Comparison of ENCODE assay signal across 29 cellular contexts in genomic region chr1:44000266-44000665, GRCh38.
"Had no signal": no experiment of that assay in that cellular context is flagged by ENCODE, and none has a peak within 500 bp of the region (broad histone marks: within the 10 kb centered on the region; RNA-seq: fewer than 3 reads in every experiment).

No MANE protein-coding gene starts in this region.

- DNase-seq: activated B cell treated with CpG ODN at 0.5 μM for 24 hours; activated CD4-positive, alpha-beta memory T cell treated with anti-CD3 and anti-CD28 coated beads, Interleukin-2, amount 10 ng/mL, durations not matched to agents 7 days and 5 days; activated CD4-positive, alpha-beta T cell treated with anti-CD3 and anti-CD28 coated beads for 48 hours; activated CD4-positive, CD25-positive, alpha-beta regulatory T cell treated with anti-CD3 and anti-CD28 coated beads, Interleukin-2, amount 50 U/mL, for 72 hours; activated CD8-positive, alpha-beta memory T cell treated with anti-CD3 and anti-CD28 coated beads for 24 hours; activated CD8-positive, alpha-beta memory T cell treated with anti-CD3 and anti-CD28 coated beads, Interleukin-2, amount 10 ng/mL, durations not matched to agents 7 days and 5 days; activated CD8-positive, alpha-beta memory T cell treated with anti-CD3 and anti-CD28 coated beads, Interleukin-2, amount 50 U/mL, for 48 hours; activated effector memory CD4-positive, alpha-beta T cell treated with Interleukin-2 at 50 U/mL for 16 hours; activated naive CD4-positive, alpha-beta T cell treated with anti-CD3 and anti-CD28 coated beads, Interleukin-2, amount 10 ng/mL, durations not matched to agents 7 days and 5 days; activated naive CD8-positive, alpha-beta T cell treated with anti-CD3 and anti-CD28 coated beads, Interleukin-2, amount 50 U/mL, for 24 hours; activated T-cell treated with anti-CD3 and anti-CD28 coated beads, Interleukin-2, amount 50 U/mL, for 48 hours; cerebellar nuclear complex; Karpas-422; KBM-7; NCI-H1105; NCI-H1417 treated with DMSO at 0.1 percent for 48 hours; NCI-H187 treated with DMSO at 0.1 percent for 48 hours; NCI-H2081; NCI-H2171 treated with DMSO at 0.1 percent for 48 hours; NCI-H345; NCI-H524 treated with DMSO at 0.1 percent for 48 hours; SIG-M5; SW 1271; T-helper 1 cell; T-helper 2 cell; T-helper 9 cell had no signal

- H3K27ac ChIP-seq: VCaP had no signal

- ATAC-seq: activated CD8-positive, alpha-beta memory T cell treated with anti-CD3 and anti-CD28 coated beads, Interleukin-2, amount 10 ng/mL, durations not matched to agents 7 days and 5 days; activated naive CD8-positive, alpha-beta T cell treated with anti-CD3 and anti-CD28 coated beads, Interleukin-2, amount 50 U/mL, for 24 hours; Panc1; SK-N-SH treated with all-trans-retinoic acid at 6 μM for 48 hours had no signal
